ENCODE assay signal across 11 cellular contexts in genomic region chr5:34586117-34586885, GRCh38.
DNase-seq lines count a peak whose midpoint lies in the region; FAIRE-seq and TF ChIP-seq lines count a peak whose summit lies in the region.
"Had no signal": no experiment of that assay in that cellular context is flagged by ENCODE, and none has a peak within 500 bp of the region (broad histone marks: within the 10 kb centered on the region; RNA-seq: fewer than 3 reads in every experiment).

No MANE protein-coding gene starts in this region.

- in situ Hi-C loops in brain microvascular endothelial cell (cut with HindIII; ENCODE audit: low pct_ligation_motif_present, low sequenced_read_pairs) (no loop called here), G401 (cut with HindIII; ENCODE audit: low sequenced_read_pairs) (no loop called here)

- no peak for TF ChIP-seq CTCF in AG04449 (IDR thresholded peaks at IDR 0.05; ENCODE audit: insufficient read depth, low read length, missing control alignments)
- no peak for TF ChIP-seq CTCF in brain microvascular endothelial cell (IDR thresholded peaks at IDR 0.05; ENCODE audit: low read depth, low read length, missing control alignments)

- H3K27me3 ChIP-seq in brain microvascular endothelial cell (replicated peaks): no peaks in the 10 kb centered on the region
- H3K27me3 ChIP-seq: ascending aorta had no signal

- CTCF ChIA-PET in AG04449 (lab: Yijun Ruan, JAX): interaction anchor here (0.6 to 2.7 kb wide), 6 partner anchors 9 to 329 kb away, joined by 3 to 13 read pairs (median 6); partner anchors contain the start of genes BRIX1 and RAD1

- POLR2A ChIA-PET in AG04449 (lab: Yijun Ruan, JAX): interaction anchor here (0.6 to 2.0 kb wide), 3 partner anchors 15 to 72 kb away, joined by 3 to 6 read pairs (median 5); partner anchors contain the start of gene RAI14

- peak overlapping the region; percentile 100 for H3K27ac ChIP-seq in brain microvascular endothelial cell
- H3K27ac ChIP-seq: ascending aorta had no signal

- no peaks in the 10 kb centered on the region for H3K36me3 ChIP-seq in brain microvascular endothelial cell (replicated peaks)
- H3K36me3 ChIP-seq: ascending aorta had no signal

- no peak overlapping the region for H3K4me3 ChIP-seq in AG04449 (ENCODE audit: low read depth, low read length)
- H3K4me3 ChIP-seq in brain microvascular endothelial cell (ENCODE audit: low read depth, low read length): peak overlapping the region; percentile 13
- H3K4me3 ChIP-seq: ascending aorta had no signal

- peak; percentile 88 for DNase-seq in AG04449 (ENCODE audit: low read depth, low spot score)
- peak; percentile 84 for DNase-seq in HTR-8/SVneo (ENCODE audit: insufficient read length, low spot score)
- DNase-seq in brain microvascular endothelial cell: peak; percentile 91
- DNase-seq in lung microvascular endothelial cell (ENCODE audit: low read depth in 2 of 2): peak; percentile 96 to 99
- DNase-seq in NCI-H187 (lab: John Stamatoyannopoulos, UW): no peak
- DNase-seq in G401 (ENCODE audit: low spot score): no peak
- no peak for DNase-seq in foreskin melanocyte
- DNase-seq in NCI-H2029 treated with DMSO at 0.1 percent for 48 hours (lab: John Stamatoyannopoulos, UW): no peak
- DNase-seq: immature natural killer cell; stimulated activated CD4-positive, alpha-beta T cell treated with anti-CD3 and anti-CD28 coated beads, Interleukin-1b, Interleukin-23, amount 100 ng/mL, for 48 hours had no signal

- peak; percentile 28 for FAIRE-seq in HTR-8/SVneo (lab: Jason Lieb, UNC)

Comparison
In these comparisons a context has a peak if more than half of its experiments do, and no peak if none do; other contexts are left out.
1. DNase-seq: peak in AG04449 (single experiment), HTR-8/SVneo (single experiment), brain microvascular endothelial cell (single experiment) and lung microvascular endothelial cell (2 of 2); none in NCI-H187 (0 of 2), G401 (single experiment), foreskin melanocyte (single experiment) and NCI-H2029 treated with DMSO at 0.1 percent for 48 hours (single experiment).